In the genomic region with DNA sequence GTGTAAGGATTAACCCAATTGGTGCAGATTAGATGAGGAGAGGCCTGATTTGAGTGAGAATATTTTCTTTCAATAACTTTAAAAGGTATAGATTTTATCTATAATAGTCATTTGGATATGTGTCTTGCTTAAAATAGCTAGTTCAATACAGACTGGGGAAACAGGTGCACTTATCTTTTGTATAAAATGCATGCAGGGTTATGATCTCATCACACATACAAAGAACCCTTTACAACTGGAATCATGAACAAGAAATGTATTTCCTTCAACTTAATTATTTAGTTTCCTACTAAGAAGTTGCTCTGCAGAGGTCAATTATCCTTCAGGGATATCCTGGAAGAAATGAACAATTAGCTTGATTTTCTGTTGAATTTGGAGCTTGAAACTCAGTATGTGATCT, we compare ENCODE assay signal across 32 cellular contexts.
"Had no signal": no experiment of that assay in that cellular context is flagged by ENCODE, and none has a peak within 500 bp of the region (broad histone marks: within the 10 kb centered on the region; RNA-seq: fewer than 3 reads in every experiment).

No MANE protein-coding gene starts in this region.

- H3K36me3 ChIP-seq: adrenal gland, brain microvascular endothelial cell, breast epithelium had no signal

- DNase-seq: activated B cell treated with CpG ODN at 0.5 μM for 24 hours; activated CD4-positive, alpha-beta memory T cell treated with anti-CD3 and anti-CD28 coated beads for 36 hours; activated CD4-positive, alpha-beta T cell treated with anti-CD3 and anti-CD28 coated beads for 4 hours; activated CD4-positive, alpha-beta T cell treated with anti-CD3 and anti-CD28 coated beads, Interleukin-2, amount 10 ng/mL, durations not matched to agents 24 days and 14 days; activated CD4-positive, alpha-beta T cell treated with anti-CD3 and anti-CD28 coated beads, Interleukin-2, amount 50 U/mL, for 1 hour; activated CD4-positive, alpha-beta T cell treated with anti-CD3 and anti-CD28 coated beads, Interleukin-2, amount 50 U/mL, for 4 hours; activated CD4-positive, CD25-positive, alpha-beta regulatory T cell treated with anti-CD3 and anti-CD28 coated beads, Interleukin-2, amount 50 U/mL, for 72 hours; activated CD8-positive, alpha-beta memory T cell treated with anti-CD3 and anti-CD28 coated beads, Interleukin-2, amount 50 U/mL, for 4 hours; activated CD8-positive, alpha-beta T cell treated with anti-CD3 and anti-CD28 coated beads for 36 hours; activated effector memory CD4-positive, alpha-beta T cell treated with Interleukin-2 at 50 U/mL for 16 hours; activated gamma-delta T cell; activated naive CD4-positive, alpha-beta T cell; activated naive CD4-positive, alpha-beta T cell treated with anti-CD3 and anti-CD28 coated beads for 36 hours; activated naive CD4-positive, alpha-beta T cell treated with anti-CD3 and anti-CD28 coated beads, Interleukin-2, amount 50 U/mL, for 16 hours; activated naive CD8-positive, alpha-beta T cell treated with anti-CD3 and anti-CD28 coated beads for 36 hours; activated T-cell treated with anti-CD3 and anti-CD28 coated beads, Interleukin-2, amount 50 U/mL, for 24 hours; activated T-cell treated with anti-CD3 and anti-CD28 coated beads, Interleukin-2, amount 50 U/mL, for 48 hours; adrenal gland; amniotic stem cell; aorta; body of pancreas; brain microvascular endothelial cell; central memory CD4-positive, alpha-beta T cell; T-helper 1 cell; T-helper 2 cell; T-helper 9 cell had no signal

- H3K27me3 Mint-ChIP-seq: activated B cell treated with CpG ODN at 0.5 μM for 24 hours had no signal

- ATAC-seq: activated CD8-positive, alpha-beta T cell treated with anti-CD3 and anti-CD28 coated beads for 36 hours; activated naive CD4-positive, alpha-beta T cell treated with anti-CD3 and anti-CD28 coated beads, Interleukin-2, amount 50 U/mL, for 72 hours; body of pancreas had no signal

- H3K27ac Mint-ChIP-seq: activated B cell treated with CpG ODN at 0.5 μM for 24 hours; activated CD4-positive, alpha-beta memory T cell treated with anti-CD3 and anti-CD28 coated beads for 36 hours; activated CD4-positive, alpha-beta T cell treated with anti-CD3 and anti-CD28 coated beads, Interleukin-2, amount 10 ng/mL, durations not matched to agents 24 days and 14 days; activated CD8-positive, alpha-beta T cell treated with anti-CD3 and anti-CD28 coated beads for 36 hours; activated naive CD4-positive, alpha-beta T cell treated with anti-CD3 and anti-CD28 coated beads for 36 hours; activated naive CD4-positive, alpha-beta T cell treated with anti-CD3 and anti-CD28 coated beads, Interleukin-2, amount 50 U/mL, for 72 hours; activated naive CD8-positive, alpha-beta T cell treated with anti-CD3 and anti-CD28 coated beads for 36 hours; activated T-cell treated with anti-CD3 and anti-CD28 coated beads, Interleukin-2, amount 50 U/mL, for 24 hours; activated T-helper 2 cell treated with anti-CD3 and anti-CD28 coated beads, Interferon-gamma antibody, Interleukin-2, Interleukin-4, amounts not matched to agents 10 μg/mL and 5 μg/mL and 100 μg/mL, durations not matched to agents 14 hours and 24 hours and 36 hours; T-helper 1 cell treated with Interleukin-12 subunit alpha and Interleukin-12 subunit beta and Interleukin-4 antibody, amounts not matched to agents 30 μg/mL and 1 μg/mL, for 36 hours; T-helper 2 cell treated with Interferon-gamma antibody and Interleukin-4, amounts not matched to agents 5 μg/mL and 100 μg/mL, for 36 hours had no signal

- H3K27me3 ChIP-seq: adrenal gland, body of pancreas, brain microvascular endothelial cell, breast epithelium had no signal

- H3K4me3 Mint-ChIP-seq: activated B cell treated with CpG ODN at 0.5 μM for 24 hours; activated CD4-positive, alpha-beta memory T cell treated with anti-CD3 and anti-CD28 coated beads for 36 hours; activated CD4-positive, alpha-beta T cell treated with anti-CD3 and anti-CD28 coated beads, Interleukin-2, amount 10 ng/mL, durations not matched to agents 24 days and 14 days; activated CD8-positive, alpha-beta T cell treated with anti-CD3 and anti-CD28 coated beads for 36 hours; activated naive CD4-positive, alpha-beta T cell treated with anti-CD3 and anti-CD28 coated beads for 36 hours; activated naive CD8-positive, alpha-beta T cell treated with anti-CD3 and anti-CD28 coated beads for 36 hours; activated T-cell treated with anti-CD3 and anti-CD28 coated beads, Interleukin-2, amount 50 U/mL, for 24 hours; T-helper 1 cell treated with Interleukin-12 subunit alpha and Interleukin-12 subunit beta and Interleukin-4 antibody, amounts not matched to agents 30 μg/mL and 1 μg/mL, for 36 hours; T-helper 2 cell treated with Interferon-gamma antibody and Interleukin-4, amounts not matched to agents 5 μg/mL and 100 μg/mL, for 36 hours had no signal

- H3K27ac ChIP-seq: adrenal gland, body of pancreas, brain microvascular endothelial cell, breast epithelium, VCaP had no signal

- H3K9me3 Mint-ChIP-seq: activated CD4-positive, alpha-beta T cell treated with anti-CD3 and anti-CD28 coated beads, Interleukin-2, amount 10 ng/mL, durations not matched to agents 24 days and 14 days; activated naive CD8-positive, alpha-beta T cell treated with anti-CD3 and anti-CD28 coated beads for 36 hours; activated T-helper 2 cell treated with anti-CD3 and anti-CD28 coated beads, Interferon-gamma antibody, Interleukin-2, Interleukin-4, amounts not matched to agents 10 μg/mL and 5 μg/mL and 100 μg/mL, durations not matched to agents 14 hours and 24 hours and 36 hours; T-helper 1 cell treated with Interleukin-12 subunit alpha and Interleukin-12 subunit beta and Interleukin-4 antibody, amounts not matched to agents 30 μg/mL and 1 μg/mL, for 36 hours; T-helper 2 cell treated with Interferon-gamma antibody and Interleukin-4, amounts not matched to agents 5 μg/mL and 100 μg/mL, for 36 hours had no signal

- H3K9me3 ChIP-seq: adrenal gland, body of pancreas, breast epithelium had no signal

- H3K4me3 ChIP-seq: adrenal gland, body of pancreas, breast epithelium had no signal

- H3K36me3 Mint-ChIP-seq: activated CD4-positive, alpha-beta memory T cell treated with anti-CD3 and anti-CD28 coated beads for 36 hours; activated naive CD4-positive, alpha-beta T cell treated with anti-CD3 and anti-CD28 coated beads, Interleukin-2, amount 50 U/mL, for 72 hours; activated naive CD8-positive, alpha-beta T cell treated with anti-CD3 and anti-CD28 coated beads for 36 hours had no signal

- H3K4me1 Mint-ChIP-seq: activated B cell treated with CpG ODN at 0.5 μM for 24 hours; activated CD4-positive, alpha-beta T cell treated with anti-CD3 and anti-CD28 coated beads, Interleukin-2, amount 10 ng/mL, durations not matched to agents 24 days and 14 days; activated naive CD8-positive, alpha-beta T cell treated with anti-CD3 and anti-CD28 coated beads for 36 hours had no signal

- H3K4me1 ChIP-seq: adrenal gland, body of pancreas, breast epithelium had no signal
